ENCODE assay signal across 23 cellular contexts in the genomic region with DNA sequence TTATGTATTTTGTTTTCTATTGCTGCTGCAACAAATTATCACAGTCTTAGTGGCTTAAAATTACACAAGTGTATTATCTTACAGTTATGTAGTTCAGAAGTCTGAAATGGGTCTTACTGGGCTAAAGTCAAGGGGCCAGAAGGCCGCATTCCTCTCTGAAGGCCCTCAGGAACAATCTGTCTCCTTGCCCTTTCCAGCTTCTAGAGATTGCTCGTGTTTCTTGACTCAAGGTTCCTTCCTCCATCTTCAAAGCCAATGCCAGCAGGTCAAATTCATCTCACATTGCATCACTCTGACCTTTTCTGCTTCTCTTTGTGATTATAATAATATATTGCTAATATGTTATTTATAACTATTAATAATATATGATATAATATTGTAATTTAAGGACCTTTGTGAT.
DNase-seq lines count a peak whose midpoint lies in the region; ATAC-seq, FAIRE-seq and TF ChIP-seq lines count a peak whose summit lies in the region.
"Had no signal": no experiment of that assay in that cellular context is flagged by ENCODE, and none has a peak within 500 bp of the region (broad histone marks: within the 10 kb centered on the region; RNA-seq: fewer than 3 reads in every experiment).

No MANE protein-coding gene starts in this region.

- BruUV-seq in HepG2 (replicated peaks; lab: Mats Ljungman, UMichigan) (no TSS peak), Calu3 (replicated peaks; lab: Mats Ljungman, UMichigan) (no TSS peak)

- H3K9ac ChIP-seq in liver (ENCODE audit: low read depth in 1 of 2, low read length in 2 of 2) = no peak overlapping the region
- H3K9ac ChIP-seq in HepG2 (ENCODE audit: insufficient read depth, low read depth, low read length) = no peak overlapping the region
- H3K9ac ChIP-seq: BLaER1 had no signal

- H3K4me3 ChIP-seq in liver (ENCODE audit: low read depth in 1 of 3, low read length in 3 of 3) (no peak overlapping the region), HepG2 (replicated peaks in 1 of 3; ENCODE audit: insufficient read depth in 1 of 3, low read depth in 2 of 3, low read length in 3 of 3) (no peak overlapping the region), choroid plexus epithelial cell (ENCODE audit: low read depth, low read length) (no peak overlapping the region), fibroblast of mammary gland (ENCODE audit: control insufficient read depth, low read depth, low read length) (no peak overlapping the region)
- H3K4me3 ChIP-seq: BLaER1, GM12878, HAP-1 had no signal

- H3K4me2 ChIP-seq in HepG2 (ENCODE audit: low read depth, low read length) = no peak overlapping the region
- H3K4me2 ChIP-seq: BLaER1 had no signal

- no peak for TF ChIP-seq RAD21 in liver (IDR thresholded peaks at IDR 0.05)
- no peak for TF ChIP-seq RAD21 in HepG2 (CRISPR knock-in tag; IDR thresholded peaks at IDR 0.05)

- no peaks in the 10 kb centered on the region for H3K27me3 Mint-ChIP-seq in Calu3 (ENCODE audit: unreplicated experiment)
- H3K27me3 Mint-ChIP-seq: IgD-negative memory B cell had no signal

- WGBS in liver = 90% methylated on average over 2 of the region's 2 CpGs
- WGBS in HepG2 (ENCODE audit: low lambda C conversion rate) = 6% methylated on average over 2 of the region's 2 CpGs

- no peak for TF ChIP-seq EP300 in HepG2 (IDR thresholded peaks at IDR 0.05; ENCODE audit: low read depth in 2 of 2, low read length in 2 of 2)
- TF ChIP-seq EP300 in HepG2 (CRISPR knock-in tag; IDR thresholded peaks at IDR 0.05; ENCODE audit: borderline replicate concordance) = no peak

- H4K20me1 ChIP-seq in HepG2 (ENCODE audit: insufficient read depth, low read length) = no peaks in the 10 kb centered on the region
- H4K20me1 ChIP-seq: BLaER1 had no signal

- H3K4me1 Mint-ChIP-seq in Calu3 (ENCODE audit: low read depth, unreplicated experiment) = no peaks in the 10 kb centered on the region
- H3K4me1 Mint-ChIP-seq: CD14-positive monocyte; CD4-positive, alpha-beta memory T cell; IgD-negative memory B cell had no signal

- H3K9me3 ChIP-seq in liver (ENCODE audit: control insufficient read depth in 4 of 4, low read length in 3 of 4) = no peaks in the 10 kb centered on the region
- H3K9me3 ChIP-seq in HepG2 (ENCODE audit: low read length) = no peaks in the 10 kb centered on the region
- H3K9me3 ChIP-seq: BLaER1, HAP-1 had no signal

- FAIRE-seq in HepG2 (lab: Jason Lieb, UNC) = no peak
- FAIRE-seq: GM12878, GM19239, H1, HTR-8/SVneo had no signal

- TF ChIP-seq CTCF in liver (IDR thresholded peaks at IDR 0.05; ENCODE audit: low read depth, low read length, missing input control) (no peak), HepG2 (CRISPR knock-in tag; IDR thresholded peaks at IDR 0.05) (no peak), choroid plexus epithelial cell (conservative IDR thresholded peaks at IDR 0.05; ENCODE audit: low read depth, low read length) (no peak), fibroblast of mammary gland (conservative IDR thresholded peaks at IDR 0.05; ENCODE audit: control insufficient read depth, insufficient read depth, low read depth, low read length) (no peak), Calu3 (IDR thresholded peaks at IDR 0.05; ENCODE audit: unreplicated experiment) (no peak)

- H3K9me3 Mint-ChIP-seq in Calu3 (ENCODE audit: low read depth, unreplicated experiment) = no peaks in the 10 kb centered on the region
- H3K9me3 Mint-ChIP-seq: CD4-positive, alpha-beta memory T cell had no signal

- H3K27ac Mint-ChIP-seq in Calu3 (ENCODE audit: unreplicated experiment) = no peak overlapping the region
- H3K27ac Mint-ChIP-seq: CD14-positive monocyte; CD4-positive, alpha-beta memory T cell; IgD-negative memory B cell had no signal

- POLR2A ChIA-PET in HepG2 (lab: Yijun Ruan, JAX) = no interaction called here

- no peaks in the 10 kb centered on the region for H3K36me3 Mint-ChIP-seq in Calu3 (ENCODE audit: insufficient read depth, unreplicated experiment)
- H3K36me3 Mint-ChIP-seq: CD14-positive monocyte; CD4-positive, alpha-beta memory T cell; IgD-negative memory B cell had no signal

- no peak overlapping the region for H3K4me3 Mint-ChIP-seq in Calu3 (ENCODE audit: low read depth, unreplicated experiment)
- H3K4me3 Mint-ChIP-seq: CD14-positive monocyte; CD4-positive, alpha-beta memory T cell; IgD-negative memory B cell had no signal

- DNase-seq in HepG2 (ENCODE audit: low spot score) (no peak), choroid plexus epithelial cell (ENCODE audit: low read depth) (peak; percentile 84), fibroblast of mammary gland (ENCODE audit: low read depth) (peak; percentile 33), pulmonary artery endothelial cell (ENCODE audit: low read depth, low spot score) (peak; percentile 75), NOMO-1 treated with DMSO at 0.1 percent for 48 hours (lab: John Stamatoyannopoulos, UW; ENCODE audit: unreplicated experiment) (no peak), Calu3 (no peak), NCI-H1694 treated with DMSO at 0.1 percent for 48 hours (lab: John Stamatoyannopoulos, UW) (no peak)
- DNase-seq: 8988T; CD4-positive, alpha-beta memory T cell; DMS 273 treated with DMSO at 0.1 percent for 48 hours; DMS53; DND-41; EL had no signal

- TF ChIP-seq POLR2A in HepG2 (IDR thresholded peaks at IDR 0.05; ENCODE audit: insufficient read depth in 1 of 2, low read depth in 2 of 2, low read length in 2 of 2) = no peak

- CTCF ChIA-PET in HepG2 (lab: Yijun Ruan, JAX; ENCODE audit: low intra/inter-chr PET ratio, low total read pairs) = no interaction called here
- CTCF ChIA-PET in Calu3 (lab: Charles Lee) = no interaction called here

- H3K27me3 ChIP-seq in liver (ENCODE audit: control insufficient read depth in 4 of 4, insufficient read depth in 4 of 4, low read length in 3 of 4) = no peaks in the 10 kb centered on the region
- no peaks in the 10 kb centered on the region; a peak in 1 of 5 replicates for H3K27me3 ChIP-seq in HepG2 (ENCODE audit: control insufficient read depth in 1 of 2, insufficient read depth in 2 of 2, low read length in 2 of 2)
- H3K27me3 ChIP-seq: BLaER1 had no signal

- no peak for ATAC-seq in HepG2
- ATAC-seq: GM12878 had no signal

- H3K4me1 ChIP-seq in liver (ENCODE audit: control insufficient read depth in 4 of 4, insufficient read depth in 4 of 4, low read length in 3 of 4) (no peaks in the 10 kb centered on the region), HepG2 (ENCODE audit: insufficient read depth, low read length) (no peaks in the 10 kb centered on the region)
- H3K4me1 ChIP-seq: HAP-1 had no signal

- no peaks in the 10 kb centered on the region for H3K79me2 ChIP-seq in HepG2 (ENCODE audit: insufficient read depth, low read length)

- intact Hi-C loops in HepG2 (cut with micrococcal nuclease; ENCODE audit: unreplicated experiment) (no loop called here), Calu3 (cut with micrococcal nuclease; ENCODE audit: unreplicated experiment) (no loop called here)

- H2AFZ ChIP-seq in HepG2 (ENCODE audit: low read length) = no peak overlapping the region

- in situ Hi-C loops in HepG2 (cut with HindIII; ENCODE audit: extremely low pct_ligation_motif_present, low pct_unique_long_range_greater_than_20kb) = no loop called here

- H3K36me3 ChIP-seq in liver (ENCODE audit: control insufficient read depth in 4 of 4, insufficient read depth in 3 of 4, low read depth in 1 of 4, low read length in 3 of 4) = no peaks in the 10 kb centered on the region
- H3K36me3 ChIP-seq in HepG2 (replicated peaks in 1 of 2; ENCODE audit: control insufficient read depth in 1 of 2, insufficient read depth in 2 of 2, low read length in 2 of 2) = no peaks in the 10 kb centered on the region
- H3K36me3 ChIP-seq: BLaER1, HAP-1 had no signal

- H3K27ac ChIP-seq in liver (ENCODE audit: low read depth in 1 of 2, low read length in 2 of 2) (no peak overlapping the region), HepG2 (ENCODE audit: extremely low read length, insufficient read depth, low read length) (no peak overlapping the region)
- H3K27ac ChIP-seq: BLaER1, HL-60 had no signal

TF ChIP-seq in liver, 16 proteins besides CTCF, POLR2A, EP300 and RAD21:
- TF ChIP-seq NR2F2 (IDR thresholded peaks at IDR 0.05) (peak; percentile 74), FOXA1 (IDR thresholded peaks at IDR 0.05) (no peak), HNF4A (conservative IDR thresholded peaks at IDR 0.05) (no peak), EGR1 (IDR thresholded peaks at IDR 0.05; ENCODE audit: low read depth in 2 of 2) (no peak)
- TF ChIP-seq, protein P1, sequence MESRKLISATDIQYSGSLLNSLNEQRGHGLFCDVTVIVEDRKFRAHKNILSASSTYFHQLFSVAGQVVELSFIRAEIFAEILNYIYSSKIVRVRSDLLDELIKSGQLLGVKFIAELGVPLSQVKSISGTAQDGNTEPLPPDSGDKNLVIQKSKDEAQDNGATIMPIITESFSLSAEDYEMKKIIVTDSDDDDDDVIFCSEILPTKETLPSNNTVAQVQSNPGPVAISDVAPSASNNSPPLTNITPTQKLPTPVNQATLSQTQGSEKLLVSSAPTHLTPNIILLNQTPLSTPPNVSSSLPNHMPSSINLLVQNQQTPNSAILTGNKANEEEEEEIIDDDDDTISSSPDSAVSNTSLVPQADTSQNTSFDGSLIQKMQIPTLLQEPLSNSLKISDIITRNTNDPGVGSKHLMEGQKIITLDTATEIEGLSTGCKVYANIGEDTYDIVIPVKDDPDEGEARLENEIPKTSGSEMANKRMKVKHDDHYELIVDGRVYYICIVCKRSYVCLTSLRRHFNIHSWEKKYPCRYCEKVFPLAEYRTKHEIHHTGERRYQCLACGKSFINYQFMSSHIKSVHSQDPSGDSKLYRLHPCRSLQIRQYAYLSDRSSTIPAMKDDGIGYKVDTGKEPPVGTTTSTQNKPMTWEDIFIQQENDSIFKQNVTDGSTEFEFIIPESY (IDR thresholded peaks at IDR 0.05) = no peak

TF ChIP-seq in HepG2, 621 proteins besides CTCF, POLR2A, EP300 and RAD21 (continues in another document):
- TF ChIP-seq ZNF234 (CRISPR knock-in tag; conservative IDR thresholded peaks at IDR 0.05) (no peak), ZNF225 (CRISPR knock-in tag; IDR thresholded peaks at IDR 0.05) (no peak), ZBTB20 (CRISPR knock-in tag; IDR thresholded peaks at IDR 0.05; ENCODE audit: borderline replicate concordance, low read depth) (no peak), ZNF773 (CRISPR knock-in tag; IDR thresholded peaks at IDR 0.05; ENCODE audit: borderline replicate concordance) (no peak)

Comparison
In these comparisons a context has a peak if more than half of its experiments do, and no peak if none do; other contexts are left out.
1. DNase-seq: peak in choroid plexus epithelial cell (single experiment), fibroblast of mammary gland (single experiment) and pulmonary artery endothelial cell (single experiment); none in HepG2 (single experiment), NOMO-1 treated with DMSO at 0.1 percent for 48 hours (single experiment), Calu3 (single experiment) and NCI-H1694 treated with DMSO at 0.1 percent for 48 hours (single experiment).